12 cellular contexts compared by ENCODE assay signal in the genomic region with DNA sequence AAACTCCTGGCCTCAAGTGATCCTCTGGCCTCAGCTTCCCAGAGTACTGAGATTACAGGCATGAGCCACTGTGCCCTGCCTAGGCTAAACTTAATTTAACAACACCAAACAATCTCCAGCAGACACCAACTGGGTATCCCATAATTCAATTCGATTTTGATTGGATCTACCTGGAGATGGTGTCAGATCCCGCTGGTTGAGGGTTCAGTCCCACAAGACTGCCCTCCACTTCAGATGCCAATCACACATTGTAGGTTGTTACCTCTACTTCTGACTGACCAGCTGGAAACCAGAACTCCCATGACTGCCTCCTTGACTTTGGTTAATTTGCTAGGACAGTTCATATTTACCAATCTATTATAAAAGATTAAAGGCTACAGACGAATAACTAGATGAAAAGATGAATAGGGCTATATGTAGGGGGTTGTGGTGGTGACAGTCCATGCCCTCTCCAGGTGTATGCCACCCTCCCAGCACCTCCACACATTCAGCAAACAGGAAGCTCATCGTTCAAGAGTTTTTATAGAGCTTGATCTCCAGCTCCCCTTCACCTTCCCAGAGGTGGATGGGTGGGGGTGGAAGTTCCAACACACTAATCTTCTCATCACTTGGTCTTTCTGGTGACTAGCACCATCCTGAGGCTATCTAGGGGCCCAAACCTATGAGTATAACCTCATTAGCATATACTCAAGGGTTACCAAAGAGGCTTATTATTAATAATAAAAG. TPM values are rescaled to one million over a fixed set of nuclear protein-coding genes. Genes with fewer than 3 reads are reported as not detected.
DNase-seq lines count a peak whose midpoint lies in the region; ATAC-seq and TF ChIP-seq lines count a peak whose summit lies in the region.
"Had no signal": no experiment of that assay in that cellular context is flagged by ENCODE, and none has a peak within 500 bp of the region (broad histone marks: within the 10 kb centered on the region; RNA-seq: fewer than 3 reads in every experiment).

No MANE protein-coding gene starts in this region.

- intact Hi-C loops in activated CD8-positive, alpha-beta T cell treated with anti-CD3 and anti-CD28 coated beads for 36 hours (cut with micrococcal nuclease): no loop called here

- H3K36me3 Mint-ChIP-seq in activated CD8-positive, alpha-beta T cell treated with anti-CD3 and anti-CD28 coated beads for 36 hours (ENCODE audit: low read depth): peaks cover 47% of the 10 kb centered on the region
- H3K36me3 Mint-ChIP-seq in memory B cell: peaks cover 14% of the 10 kb centered on the region

- no peaks in the 10 kb centered on the region for H3K27me3 Mint-ChIP-seq in activated CD8-positive, alpha-beta T cell treated with anti-CD3 and anti-CD28 coated beads for 36 hours
- H3K27me3 Mint-ChIP-seq in memory B cell: no peaks in the 10 kb centered on the region
- H3K27me3 Mint-ChIP-seq: type B pancreatic cell had no signal

- H3K9ac ChIP-seq in DND-41 (ENCODE audit: low read depth, low read length): no peak overlapping the region

- POLR2A ChIA-PET in activated CD8-positive, alpha-beta T cell treated with anti-CD3 and anti-CD28 coated beads for 36 hours (lab: Charles Lee): interaction anchor here (1.4 to 37.9 kb wide), 5 partner anchors 2 to 128 kb away, joined by 3 to 1862 read pairs (median 1567); a partner anchor contains a TSS

- peak overlapping the region; percentile 18 for H3K4me3 Mint-ChIP-seq in activated CD8-positive, alpha-beta T cell treated with anti-CD3 and anti-CD28 coated beads for 36 hours
- H3K4me3 Mint-ChIP-seq in memory B cell: no peak overlapping the region
- H3K4me3 Mint-ChIP-seq: type B pancreatic cell had no signal

- no peak overlapping the region for H3K4me2 ChIP-seq in DND-41 (ENCODE audit: insufficient read depth, low read length)

- H4K20me1 ChIP-seq in DND-41 (ENCODE audit: insufficient read depth, low read length): peaks cover 15% of the 10 kb centered on the region

- peak overlapping the region; percentile 96 for H3K27ac Mint-ChIP-seq in activated CD8-positive, alpha-beta T cell treated with anti-CD3 and anti-CD28 coated beads for 36 hours
- H3K27ac Mint-ChIP-seq in memory B cell: peak overlapping the region; percentile 100
- H3K27ac Mint-ChIP-seq: type B pancreatic cell had no signal

- no peak for TF ChIP-seq CTCF in DND-41 (IDR thresholded peaks at IDR 0.05; ENCODE audit: borderline replicate concordance, extremely low read depth, low read length, poor library complexity, severe bottlenecking)
- TF ChIP-seq CTCF in activated CD8-positive, alpha-beta T cell treated with anti-CD3 and anti-CD28 coated beads for 36 hours (IDR thresholded peaks at IDR 0.05): no peak

- CTCF ChIA-PET in activated CD8-positive, alpha-beta T cell treated with anti-CD3 and anti-CD28 coated beads for 36 hours (lab: Charles Lee): interaction anchor here (1.0 to 16.8 kb wide), 5 partner anchors 12 to 70 kb away, joined by 3 to 333 read pairs (median 10); a partner anchor contains a TSS

- H3K27ac ChIP-seq in DND-41 (ENCODE audit: low read length): no peak overlapping the region
- H3K27ac ChIP-seq: SJSA1 had no signal

- peaks cover 31% of the 10 kb centered on the region for H3K4me1 ChIP-seq in DND-41 (ENCODE audit: insufficient read depth, low read length)
- H3K4me1 ChIP-seq: HAP-1, SJSA1 had no signal

- H3K27me3 ChIP-seq in DND-41 (ENCODE audit: insufficient read depth, low read length, poor library complexity): no peaks in the 10 kb centered on the region
- H3K27me3 ChIP-seq: SJSA1 had no signal

- peaks cover 15% of the 10 kb centered on the region for H3K79me2 ChIP-seq in DND-41 (ENCODE audit: insufficient read depth, low read length)

- H3K9me3 Mint-ChIP-seq in activated CD8-positive, alpha-beta T cell treated with anti-CD3 and anti-CD28 coated beads for 36 hours: no peaks in the 10 kb centered on the region
- no peaks in the 10 kb centered on the region for H3K9me3 Mint-ChIP-seq in memory B cell
- H3K9me3 Mint-ChIP-seq: type B pancreatic cell had no signal

- H2AFZ ChIP-seq in DND-41 (ENCODE audit: low read depth, low read length): no peak overlapping the region

- H3K4me3 ChIP-seq in DND-41 (ENCODE audit: low read depth in 1 of 2, low read length in 2 of 2): no peak overlapping the region
- H3K4me3 ChIP-seq: HAP-1, SJSA1 had no signal

- H3K4me1 Mint-ChIP-seq in activated CD8-positive, alpha-beta T cell treated with anti-CD3 and anti-CD28 coated beads for 36 hours (ENCODE audit: low read depth): peaks cover 87% of the 10 kb centered on the region
- H3K4me1 Mint-ChIP-seq in memory B cell: peaks cover 64% of the 10 kb centered on the region

- H3K9me3 ChIP-seq in DND-41 (ENCODE audit: insufficient read depth, low read length, severe bottlenecking): no peaks in the 10 kb centered on the region
- H3K9me3 ChIP-seq: HAP-1, SJSA1 had no signal

- ATAC-seq in DND-41 (ENCODE audit: insufficient read depth, low read depth) (peak; percentile 13; the same call in 2 of the 3 replicates), memory B cell (ENCODE audit: low read depth) (no peak), GM19328 (IDR thresholded peaks at IDR 0.05; ENCODE audit: unreplicated experiment) (no peak), GM21786 (IDR thresholded peaks at IDR 0.05; ENCODE audit: unreplicated experiment) (no peak), GM19351 (IDR thresholded peaks at IDR 0.05; ENCODE audit: unreplicated experiment) (no peak)
- ATAC-seq in activated CD8-positive, alpha-beta T cell treated with anti-CD3 and anti-CD28 coated beads for 36 hours: peak; percentile 2

- DNase-seq in DND-41: no peak
- peak; percentile 47 for DNase-seq in activated CD8-positive, alpha-beta T cell treated with anti-CD3 and anti-CD28 coated beads for 36 hours
- no peak for DNase-seq in memory B cell (ENCODE audit: low spot score in 2 of 2)
- no peak for DNase-seq in SW480 (ENCODE audit: low spot score)
- DNase-seq: NCI-H1105 had no signal

- peak; percentile 52 for TF ChIP-seq POLR2A in GM19193 (IDR thresholded peaks at IDR 0.05; ENCODE audit: extremely low read depth, insufficient read depth, insufficient read length)

- peaks cover 34% of the 10 kb centered on the region for H3K36me3 ChIP-seq in DND-41 (ENCODE audit: insufficient read depth, low read length)

RNA-seq across cellular contexts. Expression of a gene that starts 9.3 kb away (rescaled TPM):
- total RNA-seq in activated CD8-positive, alpha-beta T cell treated with anti-CD3 and anti-CD28 coated beads for 36 hours: 1,000 to 10,000 TPM; 4,476 to 4,587 TPM

RNA-seq across cellular contexts. Expression of a gene that starts 9.5 kb away (rescaled TPM):
- 10 to 100 TPM; 16.1 to 17.8 TPM for total RNA-seq in activated CD8-positive, alpha-beta T cell treated with anti-CD3 and anti-CD28 coated beads for 36 hours

RNA-seq across cellular contexts. Expression of a gene that starts 15.7 kb away (rescaled TPM):
- 10 to 100 TPM; 59.8 to 63.5 TPM for total RNA-seq in activated CD8-positive, alpha-beta T cell treated with anti-CD3 and anti-CD28 coated beads for 36 hours

RNA-seq across cellular contexts. Expression of a gene that starts 57.2 kb away (rescaled TPM):
- total RNA-seq in activated CD8-positive, alpha-beta T cell treated with anti-CD3 and anti-CD28 coated beads for 36 hours: 10 to 100 TPM; 68.6 to 71.5 TPM

Comparison
In these comparisons a context has a peak if more than half of its experiments do, and no peak if none do; other contexts are left out.
1. ATAC-seq: peak in DND-41 (single experiment) and activated CD8-positive, alpha-beta T cell treated with anti-CD3 and anti-CD28 coated beads for 36 hours (single experiment); none in memory B cell (single experiment), GM19328 (single experiment), GM21786 (single experiment) and GM19351 (single experiment).